In genomic region chr16:74296120-74296464, GRCh38 we compare ENCODE assay signal across 8 cellular contexts. TPM values are rescaled to one million over a fixed set of nuclear protein-coding genes. Genes with fewer than 3 reads are reported as not detected.
DNase-seq lines count a peak whose midpoint lies in the region; ATAC-seq and TF ChIP-seq lines count a peak whose summit lies in the region.

No MANE protein-coding gene starts in this region.

- intact Hi-C loops in dendritic cell treated with granulocyte-macrophage colony-stimulating factor and Interleukin-4, amounts not matched to agents 40 ng/mL and 50 ng/mL, for 4 days (cut with micrococcal nuclease) = loop anchor here (10.0 kb wide), 1 partner anchor 309 kb away; the partner anchor contains the start of gene GLG1

- no peaks in the 10 kb centered on the region for H3K27me3 Mint-ChIP-seq in dendritic cell treated with granulocyte-macrophage colony-stimulating factor and Interleukin-4, amounts not matched to agents 40 ng/mL and 50 ng/mL, for 4 days
- H3K27me3 Mint-ChIP-seq in naive thymus-derived CD8-positive, alpha-beta T cell = no peaks in the 10 kb centered on the region

- peaks cover 13% of the 10 kb centered on the region for H3K36me3 ChIP-seq in H7 (replicated peaks; ENCODE audit: control insufficient read depth, insufficient read depth, low read length)

- H3K9me3 Mint-ChIP-seq in dendritic cell treated with granulocyte-macrophage colony-stimulating factor and Interleukin-4, amounts not matched to agents 40 ng/mL and 50 ng/mL, for 4 days = peaks cover 13% of the 10 kb centered on the region
- H3K9me3 Mint-ChIP-seq in naive thymus-derived CD8-positive, alpha-beta T cell = peaks cover 0 to 4% (median 0%) of the 10 kb centered on the region in 9 donors

- H3K27me3 ChIP-seq in H7 (ENCODE audit: control insufficient read depth, insufficient read depth, low read length) = no peaks in the 10 kb centered on the region

- no peak for TF ChIP-seq POLR2A in GM18505 (IDR thresholded peaks at IDR 0.05; ENCODE audit: borderline replicate concordance, extremely low read depth, insufficient read depth, insufficient read length)

- POLR2A ChIA-PET in naive thymus-derived CD8-positive, alpha-beta T cell (lab: Charles Lee) = interaction anchor here (2.0 kb wide), 1 partner anchor 72 kb away, joined by 7 read pairs; no protein-coding TSS in a partner anchor

- peaks cover 31% of the 10 kb centered on the region for H3K4me1 Mint-ChIP-seq in dendritic cell treated with granulocyte-macrophage colony-stimulating factor and Interleukin-4, amounts not matched to agents 40 ng/mL and 50 ng/mL, for 4 days (ENCODE audit: low read depth)
- H3K4me1 Mint-ChIP-seq in naive thymus-derived CD8-positive, alpha-beta T cell = peaks cover 17 to 38% (median 28%) of the 10 kb centered on the region in 4 donors

- H3K27ac Mint-ChIP-seq in dendritic cell treated with granulocyte-macrophage colony-stimulating factor and Interleukin-4, amounts not matched to agents 40 ng/mL and 50 ng/mL, for 4 days = peak overlapping the region; percentile 98
- H3K27ac Mint-ChIP-seq in naive thymus-derived CD8-positive, alpha-beta T cell = peak overlapping the region; percentile 97 to 100 (median 98)

- peaks cover 48% of the 10 kb centered on the region for H3K36me3 Mint-ChIP-seq in dendritic cell treated with granulocyte-macrophage colony-stimulating factor and Interleukin-4, amounts not matched to agents 40 ng/mL and 50 ng/mL, for 4 days (ENCODE audit: low read depth)
- H3K36me3 Mint-ChIP-seq in naive thymus-derived CD8-positive, alpha-beta T cell = peaks cover 3 to 23% (median 6%) of the 10 kb centered on the region in 3 donors

- ATAC-seq in GM18505 (IDR thresholded peaks at IDR 0.05; ENCODE audit: unreplicated experiment) (peak; percentile 17), HG03108 (IDR thresholded peaks at IDR 0.05; ENCODE audit: unreplicated experiment) (no peak)
- ATAC-seq in naive thymus-derived CD8-positive, alpha-beta T cell = peak; percentile 19 to 34

- H3K4me3 Mint-ChIP-seq in dendritic cell treated with granulocyte-macrophage colony-stimulating factor and Interleukin-4, amounts not matched to agents 40 ng/mL and 50 ng/mL, for 4 days = peak overlapping the region; percentile 94
- H3K4me3 Mint-ChIP-seq in naive thymus-derived CD8-positive, alpha-beta T cell = peak overlapping the region; percentile 86 to 99 (median 96)

- H3K4me3 ChIP-seq in H7 (ENCODE audit: insufficient read depth, low read depth, low read length) = peak overlapping the region; percentile 99

- DNase-seq in H7 (no peak), NOMO-1 (lab: John Stamatoyannopoulos, UW; ENCODE audit: unreplicated experiment in 2 of 2) (peak; percentile 63 to 87), NCI-H774 (lab: John Stamatoyannopoulos, UW) (no peak)
- DNase-seq in naive thymus-derived CD8-positive, alpha-beta T cell = no peak
- no peak for DNase-seq in activated CD4-positive, CD25-positive, alpha-beta regulatory T cell treated with anti-CD3 and anti-CD28 coated beads, Interleukin-2, amount 50 U/mL, for 72 hours

RNA-seq across cellular contexts. Expression of gene PSMD7, which starts 0.5 kb away (rescaled TPM):
- total RNA-seq in H7 (2014; rRNA removed; shearing (Covaris generic)) = 118 and 123 TPM in 2 replicates
- 10 to 100 TPM; 89.2 to 94.9 TPM for total RNA-seq in naive thymus-derived CD8-positive, alpha-beta T cell
- polyA plus RNA-seq in naive thymus-derived CD8-positive, alpha-beta T cell = 100 to 1,000 TPM; 114 to 119 (median 116) TPM

Comparison
In these comparisons a context has a peak if more than half of its experiments do, and no peak if none do; other contexts are left out.
1. DNase-seq: peak in NOMO-1 (2 of 2); none in H7 (single experiment), naive thymus-derived CD8-positive, alpha-beta T cell (0 of 10), NCI-H774 (single experiment) and activated CD4-positive, CD25-positive, alpha-beta regulatory T cell treated with anti-CD3 and anti-CD28 coated beads, Interleukin-2, amount 50 U/mL, for 72 hours (single experiment).